Comparison of ENCODE assay signal across 8 cellular contexts in the genomic region with DNA sequence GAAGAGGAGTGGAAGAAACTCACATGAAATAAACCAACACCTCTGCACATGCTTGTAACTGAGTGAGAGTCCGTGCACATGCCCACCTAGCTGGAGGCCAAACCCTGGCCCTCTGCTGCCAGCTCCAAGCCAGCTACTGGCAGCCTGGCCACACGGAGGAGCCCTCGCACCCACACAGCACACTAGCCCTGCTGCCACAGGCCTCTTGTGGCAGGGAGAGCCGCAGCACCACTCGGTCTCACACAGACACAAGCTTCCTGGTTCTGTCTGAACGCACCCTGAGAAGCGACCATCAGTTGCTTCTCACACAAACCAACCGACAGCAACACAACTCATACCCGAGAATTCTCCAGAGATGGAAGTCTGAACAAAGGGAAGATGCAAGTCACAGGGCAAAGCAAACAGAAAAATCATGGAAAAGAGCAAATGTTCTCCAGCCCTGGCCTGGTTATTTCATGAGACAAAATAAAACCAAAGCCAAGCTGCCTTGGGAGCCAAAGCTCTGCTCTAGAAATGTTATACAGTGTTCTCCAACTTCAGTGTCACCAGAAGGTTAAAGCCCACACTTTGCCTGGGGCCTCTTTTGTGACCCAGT.
DNase-seq lines count a peak whose midpoint lies in the region; ATAC-seq, FAIRE-seq and TF ChIP-seq lines count a peak whose summit lies in the region.

No MANE protein-coding gene starts in this region.

- TF ChIP-seq CTCF in GM12878 (IDR thresholded peaks at IDR 0.05 in 2 of 3, conservative IDR thresholded peaks at IDR 0.05 in 1 of 3; ENCODE audit: control insufficient read depth in 2 of 3, extremely low read depth in 1 of 3, insufficient read depth in 1 of 3, low read depth in 3 of 3, low read length in 3 of 3): peak; percentile 42 to 61 (median 51)

- no peak for TF ChIP-seq EP300 in GM12878 (IDR thresholded peaks at IDR 0.05; ENCODE audit: borderline replicate concordance in 1 of 2, control insufficient read depth in 1 of 2, low read depth in 2 of 2, low read length in 2 of 2)

- SMC1A ChIA-PET in GM12878 (lab: Charles Lee; ENCODE audit: uncharacterized antibody, unreplicated experiment): no interaction called here

- peak; percentile 5 for DNase-seq in GM04503 (ENCODE audit: low read depth)
- peak; percentile 26 for DNase-seq in T-helper 9 cell
- peak; percentile 1 for DNase-seq in GM12878 (ENCODE audit: low read depth, low spot score)
- peak; percentile 70 for DNase-seq in kidney tubule cell (ENCODE audit: low spot score)
- peak; percentile 1 to 14 for DNase-seq in stimulated activated CD8-positive, alpha-beta memory T cell treated with anti-CD3 and anti-CD28 coated beads, Interleukin-4, amount 100 ng/mL, for 1 hour (ENCODE audit: low read depth in 2 of 2, low spot score in 1 of 2)
- DNase-seq in NCI-H2029 (lab: John Stamatoyannopoulos, UW): no peak

- RAD21 ChIA-PET in GM12878 (lab: Charles Lee; ENCODE audit: unreplicated experiment): no interaction called here

- POLR2A ChIA-PET in GM12878 (lab: Charles Lee): no interaction called here

- H3K27ac ChIP-seq in KOPT-K1 (ENCODE audit: low read depth, low read length, poor library complexity, severe bottlenecking) (peak overlapping the region; percentile 24), GM12878 (ENCODE audit: control insufficient read depth, insufficient read depth) (no peak overlapping the region)

- no peaks in the 10 kb centered on the region for H4K20me1 ChIP-seq in GM12878 (ENCODE audit: control insufficient read depth, insufficient read depth)

- peak overlapping the region; percentile 54 for H2AFZ ChIP-seq in GM12878 (ENCODE audit: control insufficient read depth, low read depth, low read length)

- CTCF ChIA-PET in GM12878 (lab: Yijun Ruan, JAX): interaction anchor here (1.2 to 1.9 kb wide), 6 partner anchors 12 to 469 kb away, joined by 4 to 8 read pairs (median 4); no protein-coding TSS in a partner anchor

- no peaks in the 10 kb centered on the region for H3K79me2 ChIP-seq in GM12878 (ENCODE audit: control insufficient read depth, insufficient read depth, low read length)

- H3K9me3 ChIP-seq in KOPT-K1 (ENCODE audit: insufficient read depth, low read length, poor library complexity, severe bottlenecking): no peaks in the 10 kb centered on the region
- H3K9me3 ChIP-seq in GM12878 (replicated peaks; ENCODE audit: control insufficient read depth, insufficient read depth, low read length): no peaks in the 10 kb centered on the region

- 10% methylated on average over 9 of the region's 9 CpGs for WGBS in GM12878 (ENCODE audit: insufficient coverage, insufficient replicate concordance, low lambda C conversion rate, missing lambda C conversion rate)

- TF ChIP-seq RAD21 in GM12878 (IDR thresholded peaks at IDR 0.05; ENCODE audit: insufficient read depth, low read depth, low read length): 0 out of 2 replicates have a peak, but pooled peaks have one; percentile 24

- H3K4me1 ChIP-seq in GM12878 (ENCODE audit: control insufficient read depth, insufficient read depth, low read length): no peaks in the 10 kb centered on the region

- H3K4me2 ChIP-seq in GM12878 (ENCODE audit: control insufficient read depth, insufficient read depth): no peak overlapping the region; the same call in 1 of the 2 replicates

- no peak for TF ChIP-seq POLR2A in GM12878 (IDR thresholded peaks at IDR 0.05; ENCODE audit: low read depth, low read length)

- H3K36me3 ChIP-seq in KOPT-K1 (ENCODE audit: insufficient read depth, low read length) (no peaks in the 10 kb centered on the region), GM12878 (ENCODE audit: control insufficient read depth in 2 of 2, insufficient read depth in 2 of 2, low read length in 1 of 2) (no peaks in the 10 kb centered on the region)

- ATAC-seq in GM21737 (IDR thresholded peaks at IDR 0.05; ENCODE audit: unreplicated experiment): peak; percentile 94
- peak; percentile 98 for ATAC-seq in GM12878

- no peaks in the 10 kb centered on the region; a peak in 1 of 4 replicates for H3K27me3 ChIP-seq in GM12878 (replicated peaks in 1 of 2; ENCODE audit: control insufficient read depth in 2 of 2, insufficient read depth in 2 of 2, low read length in 1 of 2)

- no peak for FAIRE-seq in GM12878 (lab: Jason Lieb, UNC)

- in situ Hi-C loops in GM12878 (cut with MboI): no loop called here

- H3K4me3 ChIP-seq in GM12878: no peak overlapping the region

- intact Hi-C loops in GM12878 (cut with micrococcal nuclease; ENCODE audit: unreplicated experiment): no loop called here

- no peak overlapping the region for H3K9ac ChIP-seq in GM12878 (ENCODE audit: control insufficient read depth, insufficient read depth, low read length)

- no TSS peak for BruUV-seq in GM12878 (replicated peaks; lab: Mats Ljungman, UMichigan)

TF ChIP-seq in GM12878, 131 proteins besides CTCF, POLR2A, EP300 and RAD21:
- TF ChIP-seq POLR2AphosphoS2 (IDR thresholded peaks at IDR 0.05; ENCODE audit: low read depth, low read length): no peak
- TF ChIP-seq IRF5 (IDR thresholded peaks at IDR 0.05; ENCODE audit: borderline replicate concordance): no peak
- TF ChIP-seq STAT3 (IDR thresholded peaks at IDR 0.05; ENCODE audit: low read depth, low read length): no peak
- TF ChIP-seq JUNB (IDR thresholded peaks at IDR 0.05): no peak
